In the genomic region with DNA sequence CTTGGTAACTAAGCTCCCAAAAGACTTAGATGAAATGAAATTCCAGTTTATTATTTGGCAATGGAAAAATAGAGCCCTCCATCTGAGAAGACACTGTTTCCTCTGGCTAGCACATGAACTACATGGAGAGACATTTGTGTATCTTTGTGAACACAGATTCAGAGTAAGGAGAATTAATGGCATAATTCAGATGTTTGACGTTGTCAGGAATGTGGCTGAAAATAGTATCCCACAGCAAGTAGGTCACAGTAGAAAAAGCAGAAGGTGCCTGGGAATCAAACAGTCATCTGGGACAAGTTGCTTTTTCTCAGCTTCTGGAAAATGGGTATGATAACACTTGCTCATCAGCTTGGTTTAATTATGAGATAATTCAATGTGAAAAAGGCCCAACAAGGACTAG, we compare ENCODE assay signal across 21 cellular contexts.
"Had no signal": no experiment of that assay in that cellular context is flagged by ENCODE, and none has a peak within 500 bp of the region (broad histone marks: within the 10 kb centered on the region; RNA-seq: fewer than 3 reads in every experiment).

No MANE protein-coding gene starts in this region.

- H3K36me3 ChIP-seq: gastrocnemius medialis, ovary, right lobe of liver had no signal

- H3K4me1 Mint-ChIP-seq: activated CD4-positive, alpha-beta T cell treated with anti-CD3 and anti-CD28 coated beads for 36 hours; activated naive CD8-positive, alpha-beta T cell treated with anti-CD3 and anti-CD28 coated beads for 36 hours; central memory CD8-positive, alpha-beta T cell; natural killer cell; stimulated activated effector memory CD8-positive, alpha-beta T cell treated with anti-CD3 and anti-CD28 coated beads, Interleukin-12 subunit alpha, Interleukin-12 subunit beta, amount 100 ng/mL, for 72 hours; T-cell had no signal

- DNase-seq: activated CD4-positive, alpha-beta T cell treated with anti-CD3 and anti-CD28 coated beads for 36 hours; activated CD4-positive, alpha-beta T cell treated with anti-CD3 and anti-CD28 coated beads, Interleukin-2, amount 50 U/mL, for 48 hours; activated naive CD4-positive, alpha-beta T cell; activated naive CD8-positive, alpha-beta T cell treated with anti-CD3 and anti-CD28 coated beads for 36 hours; activated T-cell treated with anti-CD3 and anti-CD28 coated beads for 4 hours; amniotic stem cell; effector CD4-positive, alpha-beta T cell; gastrocnemius medialis; kidney glomerular epithelial cell; natural killer cell; ovary; psoas muscle; right lobe of liver; stimulated activated CD4-positive, alpha-beta T cell treated with anti-CD3 and anti-CD28 coated beads, Interleukin-4, amount 100 ng/mL, for 1 hour; T-cell; testis had no signal

- H3K4me3 Mint-ChIP-seq: activated CD4-positive, alpha-beta T cell treated with anti-CD3 and anti-CD28 coated beads for 36 hours; activated naive CD8-positive, alpha-beta T cell treated with anti-CD3 and anti-CD28 coated beads for 36 hours; central memory CD8-positive, alpha-beta T cell; natural killer cell; stimulated activated effector memory CD8-positive, alpha-beta T cell treated with anti-CD3 and anti-CD28 coated beads, Interleukin-12 subunit alpha, Interleukin-12 subunit beta, amount 100 ng/mL, for 72 hours; T-cell; WTC11 had no signal

- ATAC-seq: activated CD4-positive, alpha-beta T cell treated with anti-CD3 and anti-CD28 coated beads for 36 hours; esophagus mucosa; natural killer cell; right lobe of liver; stimulated activated effector memory CD8-positive, alpha-beta T cell treated with anti-CD3 and anti-CD28 coated beads, Interleukin-12 subunit alpha, Interleukin-12 subunit beta, amount 100 ng/mL, for 72 hours; T-cell; WTC11 had no signal

- H3K27ac Mint-ChIP-seq: activated CD4-positive, alpha-beta T cell treated with anti-CD3 and anti-CD28 coated beads for 36 hours; activated naive CD8-positive, alpha-beta T cell treated with anti-CD3 and anti-CD28 coated beads for 36 hours; natural killer cell; stimulated activated effector memory CD8-positive, alpha-beta T cell treated with anti-CD3 and anti-CD28 coated beads, Interleukin-12 subunit alpha, Interleukin-12 subunit beta, amount 100 ng/mL, for 72 hours; T-cell; WTC11 had no signal

- H3K27ac ChIP-seq: gastrocnemius medialis, ovary, psoas muscle, right lobe of liver, testis had no signal

- H3K27me3 Mint-ChIP-seq: activated CD4-positive, alpha-beta T cell treated with anti-CD3 and anti-CD28 coated beads for 36 hours; activated naive CD8-positive, alpha-beta T cell treated with anti-CD3 and anti-CD28 coated beads for 36 hours; central memory CD8-positive, alpha-beta T cell; T-cell had no signal

- H3K9me3 ChIP-seq: gastrocnemius medialis, ovary, right lobe of liver, testis had no signal

- H3K36me3 Mint-ChIP-seq: activated naive CD8-positive, alpha-beta T cell treated with anti-CD3 and anti-CD28 coated beads for 36 hours; stimulated activated effector memory CD8-positive, alpha-beta T cell treated with anti-CD3 and anti-CD28 coated beads, Interleukin-12 subunit alpha, Interleukin-12 subunit beta, amount 100 ng/mL, for 72 hours; T-cell; WTC11 had no signal

- H3K4me1 ChIP-seq: right lobe of liver, testis had no signal

- H3K4me3 ChIP-seq: gastrocnemius medialis, ovary, psoas muscle, right lobe of liver, smooth muscle cell, testis had no signal

- H3K27me3 ChIP-seq: gastrocnemius medialis, ovary, right lobe of liver, testis had no signal
